ENCODE assay signal across 1 cellular context in genomic region chr11:19675397-19675796, GRCh38.
TF ChIP-seq lines count a peak whose summit lies in the region.

No MANE protein-coding gene starts in this region.

TF ChIP-seq in IMR-90, 13 proteins besides CTCF, POLR2A, EP300 and RAD21:
- TF ChIP-seq NFE2L2 (IDR thresholded peaks at IDR 0.05; ENCODE audit: low read depth, low read length) = no peak
